In the genomic region with DNA sequence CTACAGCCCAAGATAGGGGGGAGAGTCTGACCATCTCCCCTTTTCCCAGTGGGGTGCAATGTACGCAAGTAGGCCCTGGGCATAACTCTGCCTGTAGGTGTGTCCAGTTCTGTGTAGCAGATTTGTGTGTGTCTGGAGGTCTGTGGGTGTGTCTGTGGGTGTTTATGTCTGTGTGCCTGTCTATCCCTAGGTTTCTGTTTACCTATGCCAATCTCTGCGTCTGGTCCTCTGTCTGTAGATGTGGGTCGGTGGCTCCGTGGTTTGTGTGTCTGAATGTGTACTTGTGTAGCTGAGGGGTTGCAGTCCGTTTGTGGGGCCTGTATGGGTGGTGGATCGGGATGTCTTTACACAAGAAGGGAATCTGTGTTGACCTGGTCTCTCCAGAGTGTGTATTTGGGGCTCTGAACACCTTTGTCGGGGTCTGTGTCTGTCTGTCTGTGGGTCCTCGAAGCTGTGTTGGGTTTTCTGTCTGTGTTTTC, we compare ENCODE assay signal across 12 cellular contexts. TPM values are rescaled to one million over a fixed set of nuclear protein-coding genes. Genes with fewer than 3 reads are reported as not detected.
DNase-seq lines count a peak whose midpoint lies in the region; ATAC-seq, FAIRE-seq and TF ChIP-seq lines count a peak whose summit lies in the region.
"Had no signal": no experiment of that assay in that cellular context is flagged by ENCODE, and none has a peak within 500 bp of the region (broad histone marks: within the 10 kb centered on the region; RNA-seq: fewer than 3 reads in every experiment).

No MANE protein-coding gene starts in this region.

- H3K36me3 Mint-ChIP-seq in activated T-helper 2 cell treated with anti-CD3 and anti-CD28 coated beads, Interferon-gamma antibody, Interleukin-2, Interleukin-4, amounts not matched to agents 10 μg/mL and 5 μg/mL and 100 μg/mL, durations not matched to agents 14 hours and 24 hours and 36 hours (ENCODE audit: low read depth): no peaks in the 10 kb centered on the region

- in situ Hi-C loops in HepG2 (cut with HindIII; ENCODE audit: extremely low pct_ligation_motif_present, low pct_unique_long_range_greater_than_20kb): loop anchor here (5.0 kb wide), 1 partner anchor 83 kb away; no protein-coding TSS in a partner anchor

- no peak overlapping the region for H2AFZ ChIP-seq in HepG2 (ENCODE audit: low read length)

- TF ChIP-seq POLR2A in HepG2 (IDR thresholded peaks at IDR 0.05; ENCODE audit: insufficient read depth in 1 of 2, low read depth in 2 of 2, low read length in 2 of 2) (no peak), right lobe of liver (IDR thresholded peaks at IDR 0.05) (no peak), vagina (IDR thresholded peaks at IDR 0.05) (no peak)

- ATAC-seq in HepG2 (peak; percentile 7; the same call in 1 of the 3 replicates), right lobe of liver (no peak)

- FAIRE-seq in HepG2 (lab: Jason Lieb, UNC): no peak
- FAIRE-seq: H54 had no signal

- peak overlapping the region; percentile 71 for H3K4me2 ChIP-seq in HepG2 (ENCODE audit: low read depth, low read length)

- no peak overlapping the region for H3K27ac Mint-ChIP-seq in activated T-helper 2 cell treated with anti-CD3 and anti-CD28 coated beads, Interferon-gamma antibody, Interleukin-2, Interleukin-4, amounts not matched to agents 10 μg/mL and 5 μg/mL and 100 μg/mL, durations not matched to agents 14 hours and 24 hours and 36 hours

- H3K27me3 ChIP-seq in HepG2 (ENCODE audit: control insufficient read depth in 1 of 2, insufficient read depth in 2 of 2, low read length in 2 of 2) (peaks cover 2 to 44% of the 10 kb centered on the region in 2 experiments; a peak in 4 of 5 replicates), right lobe of liver (no peaks in the 10 kb centered on the region), layer of hippocampus (ENCODE audit: control insufficient read depth, insufficient read depth, low read length) (no peaks in the 10 kb centered on the region), vagina (no peaks in the 10 kb centered on the region)

- peaks cover 5% of the 10 kb centered on the region for H3K4me1 Mint-ChIP-seq in activated T-helper 2 cell treated with anti-CD3 and anti-CD28 coated beads, Interferon-gamma antibody, Interleukin-2, Interleukin-4, amounts not matched to agents 10 μg/mL and 5 μg/mL and 100 μg/mL, durations not matched to agents 14 hours and 24 hours and 36 hours (ENCODE audit: low read depth)

- CTCF ChIA-PET in HepG2 (lab: Yijun Ruan, JAX; ENCODE audit: low intra/inter-chr PET ratio, low total read pairs): no interaction called here

- H3K9me3 Mint-ChIP-seq in activated T-helper 2 cell treated with anti-CD3 and anti-CD28 coated beads, Interferon-gamma antibody, Interleukin-2, Interleukin-4, amounts not matched to agents 10 μg/mL and 5 μg/mL and 100 μg/mL, durations not matched to agents 14 hours and 24 hours and 36 hours: no peaks in the 10 kb centered on the region

- TF ChIP-seq CTCF in HepG2 (CRISPR knock-in tag; IDR thresholded peaks at IDR 0.05) (no peak), right lobe of liver (IDR thresholded peaks at IDR 0.05) (no peak), vagina (IDR thresholded peaks at IDR 0.05) (no peak)

- intact Hi-C loops in HepG2 (cut with micrococcal nuclease; ENCODE audit: unreplicated experiment): loop anchor here (5.0 kb wide), 1 partner anchor 698 kb away; a partner anchor contains a TSS
- intact Hi-C loops in right lobe of liver (cut with DNase I): no loop called here
- intact Hi-C loops in activated T-helper 2 cell treated with anti-CD3 and anti-CD28 coated beads, Interferon-gamma antibody, Interleukin-2, Interleukin-4, amounts not matched to agents 10 μg/mL and 5 μg/mL and 100 μg/mL, durations not matched to agents 14 hours and 24 hours and 36 hours (cut with micrococcal nuclease): no loop called here
- intact Hi-C loops in vagina (cut with DNase I): no loop called here

- WGBS in HepG2 (ENCODE audit: low lambda C conversion rate): 26% methylated on average over 3 of the region's 8 CpGs
- 79% methylated on average over 3 of the region's 8 CpGs for WGBS in right lobe of liver (ENCODE audit: insufficient coverage, low coverage, low lambda C conversion rate, missing lambda C conversion rate)

- no peaks in the 10 kb centered on the region for H4K20me1 ChIP-seq in HepG2 (ENCODE audit: insufficient read depth, low read length)

- H3K36me3 ChIP-seq in HepG2 (replicated peaks in 1 of 2; ENCODE audit: control insufficient read depth in 1 of 2, insufficient read depth in 2 of 2, low read length in 2 of 2) (no peaks in the 10 kb centered on the region), right lobe of liver (no peaks in the 10 kb centered on the region), vagina (no peaks in the 10 kb centered on the region)
- H3K36me3 ChIP-seq: prostate gland had no signal

- H3K4me3 ChIP-seq in HepG2 (replicated peaks in 1 of 3; ENCODE audit: insufficient read depth in 1 of 3, low read depth in 2 of 3, low read length in 3 of 3): peak overlapping the region; percentile 10 to 79 (median 17); a peak in 3 of 6 replicates
- H3K4me3 ChIP-seq in right lobe of liver: no peak overlapping the region
- peak overlapping the region; percentile 53 to 60 for H3K4me3 ChIP-seq in vagina

- H3K27ac ChIP-seq in HepG2 (ENCODE audit: extremely low read length, insufficient read depth, low read length): no peak overlapping the region
- no peak overlapping the region for H3K27ac ChIP-seq in right lobe of liver
- peak overlapping the region; percentile 46 for H3K27ac ChIP-seq in layer of hippocampus (ENCODE audit: low read depth, low read length)
- no peak overlapping the region for H3K27ac ChIP-seq in vagina

- 0 out of 2 replicates have a peak overlapping the region, but pooled peaks have one; percentile 8 for H3K9ac ChIP-seq in HepG2 (ENCODE audit: insufficient read depth, low read depth, low read length)

- H3K4me1 ChIP-seq in HepG2 (ENCODE audit: insufficient read depth, low read length) (peaks cover 58% of the 10 kb centered on the region), right lobe of liver (peaks cover 0 to 8% (median 1%) of the 10 kb centered on the region in 4 donors), vagina (peaks cover 26% of the 10 kb centered on the region)

- no peaks in the 10 kb centered on the region for H3K79me2 ChIP-seq in HepG2 (ENCODE audit: insufficient read depth, low read length)

- TF ChIP-seq EP300 in HepG2 (IDR thresholded peaks at IDR 0.05; ENCODE audit: low read depth in 2 of 2, low read length in 2 of 2): no peak
- TF ChIP-seq EP300 in HepG2 (CRISPR knock-in tag; IDR thresholded peaks at IDR 0.05; ENCODE audit: borderline replicate concordance): no peak

- peak overlapping the region; percentile 4 for H3K4me3 Mint-ChIP-seq in activated T-helper 2 cell treated with anti-CD3 and anti-CD28 coated beads, Interferon-gamma antibody, Interleukin-2, Interleukin-4, amounts not matched to agents 10 μg/mL and 5 μg/mL and 100 μg/mL, durations not matched to agents 14 hours and 24 hours and 36 hours (ENCODE audit: low read depth)

- DNase-seq in HepG2 (ENCODE audit: low spot score) (no peak), right lobe of liver (no peak), vagina (ENCODE audit: extremely low spot score in 2 of 2) (no peak), NCI-H82 (lab: John Stamatoyannopoulos, UW) (no peak), NCI-H82 treated with DMSO at 0.1 percent for 48 hours (lab: John Stamatoyannopoulos, UW; ENCODE audit: unreplicated experiment) (no peak), putamen (ENCODE audit: low spot score) (no peak)
- no peak for DNase-seq in activated T-helper 2 cell treated with anti-CD3 and anti-CD28 coated beads, Interferon-gamma antibody, Interleukin-2, Interleukin-4, amounts not matched to agents 10 μg/mL and 5 μg/mL and 100 μg/mL, durations not matched to agents 14 hours and 24 hours and 36 hours (ENCODE audit: low spot score)
- DNase-seq: COR-L47, cortex of kidney had no signal

- no peak for TF ChIP-seq RAD21 in HepG2 (CRISPR knock-in tag; IDR thresholded peaks at IDR 0.05)

- POLR2A ChIA-PET in HepG2 (lab: Yijun Ruan, JAX): no interaction called here

- H3K9me3 ChIP-seq in HepG2 (ENCODE audit: low read length): no peaks in the 10 kb centered on the region
- H3K9me3 ChIP-seq in right lobe of liver: no peaks in the 10 kb centered on the region
- H3K9me3 ChIP-seq in vagina: no peaks in the 10 kb centered on the region
- H3K9me3 ChIP-seq: prostate gland had no signal

- no TSS peak for BruUV-seq in HepG2 (replicated peaks; lab: Mats Ljungman, UMichigan)

- peaks cover 2% of the 10 kb centered on the region for H3K27me3 Mint-ChIP-seq in activated T-helper 2 cell treated with anti-CD3 and anti-CD28 coated beads, Interferon-gamma antibody, Interleukin-2, Interleukin-4, amounts not matched to agents 10 μg/mL and 5 μg/mL and 100 μg/mL, durations not matched to agents 14 hours and 24 hours and 36 hours (ENCODE audit: low read depth)

RNA-seq across cellular contexts. Expression of a gene that starts 0.9 kb away (rescaled TPM):
- total RNA-seq in HepG2 (2016; rRNA removed; fragmentation: Illumina TruSeq; extraction: Trizol): 0.15 TPM in 2 replicates
- not detected in 2 replicates for total RNA-seq in HepG2 (2016; cell fraction: cytosol; rRNA removed; fragmentation: Illumina TruSeq; extraction: Trizol; ENCODE audit: low read depth)
- 0.09 and 0.26 TPM in 2 replicates for total RNA-seq in HepG2 (2016; cell fraction: insoluble cytoplasmic fraction; rRNA removed; fragmentation: Illumina TruSeq; extraction: Trizol)
- 0.55 TPM in 1 of 2 replicates, not detected in the other for total RNA-seq in HepG2 (2016; cell fraction: membrane; rRNA removed; fragmentation: Illumina TruSeq; extraction: Trizol)
- total RNA-seq in HepG2 (2016; cell fraction: nucleus; rRNA removed; fragmentation: Illumina TruSeq; extraction: Trizol): 0.09 and 0.22 TPM in 2 replicates
- 0.46 and 0.76 TPM in 2 replicates for polyA plus RNA-seq in HepG2 (2011; rRNA removed)
- polyA plus RNA-seq in HepG2 (2011; cell fraction: cytosol; rRNA removed): 0.44 and 0.70 TPM in 2 replicates
- 2.4 and 2.9 TPM in 2 replicates for polyA plus RNA-seq in HepG2 (2011; cell fraction: nucleus; rRNA removed)
- 0.60 and 0.88 TPM in 2 replicates for polyA plus RNA-seq in HepG2 (2012)
- polyA plus RNA-seq in HepG2 (2016; cell fraction: cytosol; fragmentation: Illumina TruSeq; extraction: Trizol; ENCODE audit: low read depth): 0.07 and 0.09 TPM in 2 replicates
- polyA plus RNA-seq in HepG2 (2016; cell fraction: insoluble cytoplasmic fraction; fragmentation: Illumina TruSeq; extraction: Trizol; ENCODE audit: low read depth): 0.08 TPM in 1 of 2 replicates, not detected in the other
- polyA plus RNA-seq in HepG2 (2016; cell fraction: membrane; fragmentation: Illumina TruSeq; extraction: Trizol; ENCODE audit: low read depth): 0.07 TPM in 1 of 2 replicates, not detected in the other
- 0.77 and 0.83 TPM in 2 replicates for polyA plus RNA-seq in HepG2 (2016; cell fraction: nucleus; fragmentation: Illumina TruSeq; extraction: Trizol; ENCODE audit: insufficient read depth, low read depth)
- polyA minus RNA-seq in HepG2 (2011; rRNA and poly(A)+ RNA removed; ENCODE audit: low replicate concordance): 0.62 TPM in 1 of 2 replicates, not detected in the other
- 0.53 and 0.99 TPM in 2 replicates for polyA minus RNA-seq in HepG2 (2011; cell fraction: cytosol; rRNA and poly(A)+ RNA removed)
- 0.62 and 0.64 TPM in 2 replicates for polyA minus RNA-seq in HepG2 (2011; cell fraction: nucleus; rRNA and poly(A)+ RNA removed)
- total RNA-seq in right lobe of liver: under 1 TPM; 0.06 to 0.74 (median 0.32) TPM
- 0.27 and 0.34 TPM in 2 replicates for total RNA-seq in activated T-helper 2 cell treated with anti-CD3 and anti-CD28 coated beads, Interferon-gamma antibody, Interleukin-2, Interleukin-4, amounts not matched to agents 10 μg/mL and 5 μg/mL and 100 μg/mL, durations not matched to agents 14 hours and 24 hours and 36 hours
- total RNA-seq in vagina: 3.9 TPM

RNA-seq across cellular contexts. Expression of a gene that starts 5.7 kb away (rescaled TPM):
- total RNA-seq in HepG2 (2016; rRNA removed; fragmentation: Illumina TruSeq; extraction: Trizol): 6.3 and 7.7 TPM in 2 replicates
- total RNA-seq in HepG2 (2016; cell fraction: cytosol; rRNA removed; fragmentation: Illumina TruSeq; extraction: Trizol; ENCODE audit: low read depth): 2.6 and 2.9 TPM in 2 replicates
- 5.6 and 7.4 TPM in 2 replicates for total RNA-seq in HepG2 (2016; cell fraction: insoluble cytoplasmic fraction; rRNA removed; fragmentation: Illumina TruSeq; extraction: Trizol)
- 4.7 and 8.1 TPM in 2 replicates for total RNA-seq in HepG2 (2016; cell fraction: membrane; rRNA removed; fragmentation: Illumina TruSeq; extraction: Trizol)
- total RNA-seq in HepG2 (2016; cell fraction: nucleus; rRNA removed; fragmentation: Illumina TruSeq; extraction: Trizol): 4.4 and 5.5 TPM in 2 replicates
- polyA plus RNA-seq in HepG2 (2011; rRNA removed): 8.7 and 10.1 TPM in 2 replicates
- polyA plus RNA-seq in HepG2 (2011; cell fraction: cytosol; rRNA removed): 6.5 and 10.9 TPM in 2 replicates
- 17.7 and 20.7 TPM in 2 replicates for polyA plus RNA-seq in HepG2 (2011; cell fraction: nucleus; rRNA removed)
- polyA plus RNA-seq in HepG2 (2012): 6.9 and 11.5 TPM in 2 replicates
- 2.7 and 4.0 TPM in 2 replicates for polyA plus RNA-seq in HepG2 (2016; cell fraction: cytosol; fragmentation: Illumina TruSeq; extraction: Trizol; ENCODE audit: low read depth)
- 10.1 and 11.1 TPM in 2 replicates for polyA plus RNA-seq in HepG2 (2016; cell fraction: insoluble cytoplasmic fraction; fragmentation: Illumina TruSeq; extraction: Trizol; ENCODE audit: low read depth)
- polyA plus RNA-seq in HepG2 (2016; cell fraction: membrane; fragmentation: Illumina TruSeq; extraction: Trizol; ENCODE audit: low read depth): 6.2 and 8.1 TPM in 2 replicates
- 13.1 and 14.8 TPM in 2 replicates for polyA plus RNA-seq in HepG2 (2016; cell fraction: nucleus; fragmentation: Illumina TruSeq; extraction: Trizol; ENCODE audit: insufficient read depth, low read depth)
- polyA minus RNA-seq in HepG2 (2011; rRNA and poly(A)+ RNA removed; ENCODE audit: low replicate concordance): 9.9 and 13.8 TPM in 2 replicates
- polyA minus RNA-seq in HepG2 (2011; cell fraction: cytosol; rRNA and poly(A)+ RNA removed): 7.0 and 9.1 TPM in 2 replicates
- 3.0 and 4.5 TPM in 2 replicates for polyA minus RNA-seq in HepG2 (2011; cell fraction: nucleus; rRNA and poly(A)+ RNA removed)
- total RNA-seq in right lobe of liver: 10 to 100 TPM; 12.5 to 20.5 (median 17.0) TPM
- total RNA-seq in activated T-helper 2 cell treated with anti-CD3 and anti-CD28 coated beads, Interferon-gamma antibody, Interleukin-2, Interleukin-4, amounts not matched to agents 10 μg/mL and 5 μg/mL and 100 μg/mL, durations not matched to agents 14 hours and 24 hours and 36 hours: 103 and 106 TPM in 2 replicates
- 34.6 TPM for total RNA-seq in vagina

RNA-seq across cellular contexts. Expression of a gene that starts 20.6 kb away (rescaled TPM):
- total RNA-seq in HepG2 (2016; rRNA removed; fragmentation: Illumina TruSeq; extraction: Trizol): not detected in 2 replicates
- not detected in 2 replicates for total RNA-seq in HepG2 (2016; cell fraction: cytosol; rRNA removed; fragmentation: Illumina TruSeq; extraction: Trizol; ENCODE audit: low read depth)
- total RNA-seq in HepG2 (2016; cell fraction: insoluble cytoplasmic fraction; rRNA removed; fragmentation: Illumina TruSeq; extraction: Trizol): 0.15 TPM in 1 of 2 replicates, not detected in the other
- not detected in 2 replicates for total RNA-seq in HepG2 (2016; cell fraction: membrane; rRNA removed; fragmentation: Illumina TruSeq; extraction: Trizol)
- total RNA-seq in HepG2 (2016; cell fraction: nucleus; rRNA removed; fragmentation: Illumina TruSeq; extraction: Trizol): not detected in 2 replicates
- 0.24 and 0.41 TPM in 2 replicates for polyA plus RNA-seq in HepG2 (2011; rRNA removed)
- polyA plus RNA-seq in HepG2 (2011; cell fraction: cytosol; rRNA removed): 0.16 TPM in 1 of 2 replicates, not detected in the other
- polyA plus RNA-seq in HepG2 (2011; cell fraction: nucleus; rRNA removed): 0.55 and 0.99 TPM in 2 replicates
- 0.20 TPM in 1 of 2 replicates, not detected in the other for polyA plus RNA-seq in HepG2 (2012)
- not detected in 2 replicates for polyA plus RNA-seq in HepG2 (2016; cell fraction: cytosol; fragmentation: Illumina TruSeq; extraction: Trizol; ENCODE audit: low read depth)
- polyA plus RNA-seq in HepG2 (2016; cell fraction: insoluble cytoplasmic fraction; fragmentation: Illumina TruSeq; extraction: Trizol; ENCODE audit: low read depth): not detected in 2 replicates
- 0.26 TPM in 1 of 2 replicates, not detected in the other for polyA plus RNA-seq in HepG2 (2016; cell fraction: membrane; fragmentation: Illumina TruSeq; extraction: Trizol; ENCODE audit: low read depth)
- polyA plus RNA-seq in HepG2 (2016; cell fraction: nucleus; fragmentation: Illumina TruSeq; extraction: Trizol; ENCODE audit: insufficient read depth, low read depth): not detected in 2 replicates
- 0.14 and 0.65 TPM in 2 replicates for polyA minus RNA-seq in HepG2 (2011; rRNA and poly(A)+ RNA removed; ENCODE audit: low replicate concordance)
- polyA minus RNA-seq in HepG2 (2011; cell fraction: cytosol; rRNA and poly(A)+ RNA removed): not detected in 2 replicates
- polyA minus RNA-seq in HepG2 (2011; cell fraction: nucleus; rRNA and poly(A)+ RNA removed): not detected in 2 replicates
- not detected for total RNA-seq in right lobe of liver
- 3.2 and 4.5 TPM in 2 replicates for total RNA-seq in activated T-helper 2 cell treated with anti-CD3 and anti-CD28 coated beads, Interferon-gamma antibody, Interleukin-2, Interleukin-4, amounts not matched to agents 10 μg/mL and 5 μg/mL and 100 μg/mL, durations not matched to agents 14 hours and 24 hours and 36 hours
- total RNA-seq in vagina: not detected

RNA-seq across cellular contexts. Expression of a gene that starts 48.4 kb away (rescaled TPM):
- total RNA-seq in HepG2 (2016; rRNA removed; fragmentation: Illumina TruSeq; extraction: Trizol): 16.7 and 24.8 TPM in 2 replicates
- 16.5 and 21.7 TPM in 2 replicates for total RNA-seq in HepG2 (2016; cell fraction: cytosol; rRNA removed; fragmentation: Illumina TruSeq; extraction: Trizol; ENCODE audit: low read depth)
- 19.3 and 24.7 TPM in 2 replicates for total RNA-seq in HepG2 (2016; cell fraction: insoluble cytoplasmic fraction; rRNA removed; fragmentation: Illumina TruSeq; extraction: Trizol)
- total RNA-seq in HepG2 (2016; cell fraction: membrane; rRNA removed; fragmentation: Illumina TruSeq; extraction: Trizol): 16.5 and 20.1 TPM in 2 replicates
- total RNA-seq in HepG2 (2016; cell fraction: nucleus; rRNA removed; fragmentation: Illumina TruSeq; extraction: Trizol): 13.8 and 17.9 TPM in 2 replicates
- 26.4 and 29.0 TPM in 2 replicates for polyA plus RNA-seq in HepG2 (2011; rRNA removed)
- 18.0 and 33.0 TPM in 2 replicates for polyA plus RNA-seq in HepG2 (2011; cell fraction: cytosol; rRNA removed)
- polyA plus RNA-seq in HepG2 (2011; cell fraction: nucleus; rRNA removed): 102 and 127 TPM in 2 replicates
- polyA plus RNA-seq in HepG2 (2012): 17.6 and 20.1 TPM in 2 replicates
- polyA plus RNA-seq in HepG2 (2016; cell fraction: cytosol; fragmentation: Illumina TruSeq; extraction: Trizol; ENCODE audit: low read depth): 16.5 and 23.2 TPM in 2 replicates
- polyA plus RNA-seq in HepG2 (2016; cell fraction: insoluble cytoplasmic fraction; fragmentation: Illumina TruSeq; extraction: Trizol; ENCODE audit: low read depth): 21.3 TPM in 2 replicates
- 13.7 and 17.5 TPM in 2 replicates for polyA plus RNA-seq in HepG2 (2016; cell fraction: membrane; fragmentation: Illumina TruSeq; extraction: Trizol; ENCODE audit: low read depth)
- 39.6 and 40.4 TPM in 2 replicates for polyA plus RNA-seq in HepG2 (2016; cell fraction: nucleus; fragmentation: Illumina TruSeq; extraction: Trizol; ENCODE audit: insufficient read depth, low read depth)
- polyA minus RNA-seq in HepG2 (2011; rRNA and poly(A)+ RNA removed; ENCODE audit: low replicate concordance): 13.2 and 24.1 TPM in 2 replicates
- polyA minus RNA-seq in HepG2 (2011; cell fraction: cytosol; rRNA and poly(A)+ RNA removed): 10.6 and 13.9 TPM in 2 replicates
- polyA minus RNA-seq in HepG2 (2011; cell fraction: nucleus; rRNA and poly(A)+ RNA removed): 7.1 and 7.3 TPM in 2 replicates
- 10 to 100 TPM in 5 of 6 experiments, 1 to 10 TPM in 1; 9.8 to 26.8 (median 13.2) TPM for total RNA-seq in right lobe of liver
- total RNA-seq in activated T-helper 2 cell treated with anti-CD3 and anti-CD28 coated beads, Interferon-gamma antibody, Interleukin-2, Interleukin-4, amounts not matched to agents 10 μg/mL and 5 μg/mL and 100 μg/mL, durations not matched to agents 14 hours and 24 hours and 36 hours: 59.8 and 63.6 TPM in 2 replicates
- total RNA-seq in vagina: 24.6 TPM

RNA-seq across cellular contexts. Expression of a gene that starts 54.3 kb away (rescaled TPM):
- total RNA-seq in HepG2 (2016; rRNA removed; fragmentation: Illumina TruSeq; extraction: Trizol): 117 and 132 TPM in 2 replicates
- total RNA-seq in HepG2 (2016; cell fraction: cytosol; rRNA removed; fragmentation: Illumina TruSeq; extraction: Trizol; ENCODE audit: low read depth): 31.9 and 33.3 TPM in 2 replicates
- 111 and 137 TPM in 2 replicates for total RNA-seq in HepG2 (2016; cell fraction: insoluble cytoplasmic fraction; rRNA removed; fragmentation: Illumina TruSeq; extraction: Trizol)
- total RNA-seq in HepG2 (2016; cell fraction: membrane; rRNA removed; fragmentation: Illumina TruSeq; extraction: Trizol): 66.9 and 73.0 TPM in 2 replicates
- 58.2 and 67.9 TPM in 2 replicates for total RNA-seq in HepG2 (2016; cell fraction: nucleus; rRNA removed; fragmentation: Illumina TruSeq; extraction: Trizol)
- 125 and 127 TPM in 2 replicates for polyA plus RNA-seq in HepG2 (2011; rRNA removed)
- polyA plus RNA-seq in HepG2 (2011; cell fraction: cytosol; rRNA removed): 56.3 and 126 TPM in 2 replicates
- 211 and 341 TPM in 2 replicates for polyA plus RNA-seq in HepG2 (2011; cell fraction: nucleus; rRNA removed)
- polyA plus RNA-seq in HepG2 (2012): 63.5 and 68.9 TPM in 2 replicates
- 20.7 and 23.5 TPM in 2 replicates for polyA plus RNA-seq in HepG2 (2016; cell fraction: cytosol; fragmentation: Illumina TruSeq; extraction: Trizol; ENCODE audit: low read depth)
- polyA plus RNA-seq in HepG2 (2016; cell fraction: insoluble cytoplasmic fraction; fragmentation: Illumina TruSeq; extraction: Trizol; ENCODE audit: low read depth): 136 and 157 TPM in 2 replicates
- 44.8 and 50.5 TPM in 2 replicates for polyA plus RNA-seq in HepG2 (2016; cell fraction: membrane; fragmentation: Illumina TruSeq; extraction: Trizol; ENCODE audit: low read depth)
- 131 TPM in 2 replicates for polyA plus RNA-seq in HepG2 (2016; cell fraction: nucleus; fragmentation: Illumina TruSeq; extraction: Trizol; ENCODE audit: insufficient read depth, low read depth)
- 24.8 and 334 TPM in 2 replicates for polyA minus RNA-seq in HepG2 (2011; rRNA and poly(A)+ RNA removed; ENCODE audit: low replicate concordance)
- 131 and 176 TPM in 2 replicates for polyA minus RNA-seq in HepG2 (2011; cell fraction: cytosol; rRNA and poly(A)+ RNA removed)
- 107 and 124 TPM in 2 replicates for polyA minus RNA-seq in HepG2 (2011; cell fraction: nucleus; rRNA and poly(A)+ RNA removed)
- total RNA-seq in right lobe of liver: 10 to 100 TPM; 52.9 to 86.3 (median 69.8) TPM
- 75.5 and 75.7 TPM in 2 replicates for total RNA-seq in activated T-helper 2 cell treated with anti-CD3 and anti-CD28 coated beads, Interferon-gamma antibody, Interleukin-2, Interleukin-4, amounts not matched to agents 10 μg/mL and 5 μg/mL and 100 μg/mL, durations not matched to agents 14 hours and 24 hours and 36 hours
- 37.6 TPM for total RNA-seq in vagina

Comparison
In these comparisons a context has a peak if more than half of its experiments do, and no peak if none do; other contexts are left out.
1. H3K4me3 ChIP-seq: peak in HepG2 (3 of 3) and vagina (2 of 2); none in right lobe of liver (0 of 3).